12 cellular contexts compared by ENCODE assay signal in the genomic region with DNA sequence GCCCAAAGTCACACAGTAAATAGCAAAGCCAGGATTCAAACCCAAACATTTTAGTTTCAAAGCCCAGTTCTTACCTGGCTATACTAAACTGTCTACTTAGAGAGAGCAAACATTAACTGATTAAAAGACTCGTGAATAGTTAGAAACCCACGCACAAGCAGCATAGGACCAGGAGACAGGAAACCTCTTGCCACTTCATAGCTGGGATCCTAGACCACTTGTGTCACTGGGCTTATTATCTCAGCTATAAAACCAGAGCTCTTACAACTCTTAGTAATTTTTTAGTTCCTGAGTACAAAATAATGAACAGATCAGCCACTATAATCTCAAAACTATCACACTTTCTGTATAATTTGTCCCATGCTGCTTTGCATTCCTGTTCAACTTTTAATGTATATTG. TPM values are rescaled to one million over a fixed set of nuclear protein-coding genes. Genes with fewer than 3 reads are reported as not detected.
DNase-seq lines count a peak whose midpoint lies in the region; ATAC-seq and TF ChIP-seq lines count a peak whose summit lies in the region.
"Had no signal": no experiment of that assay in that cellular context is flagged by ENCODE, and none has a peak within 500 bp of the region (broad histone marks: within the 10 kb centered on the region; RNA-seq: fewer than 3 reads in every experiment).

No MANE protein-coding gene starts in this region.

- H3K27me3 ChIP-seq in Peyer's patch (no peaks in the 10 kb centered on the region), thymus (ENCODE audit: control insufficient read depth, insufficient read depth) (no peaks in the 10 kb centered on the region), left lung (no peaks in the 10 kb centered on the region)

- peaks cover 0 to 32% (median 7%) of the 10 kb centered on the region in 4 donors for H3K4me1 ChIP-seq in Peyer's patch
- H3K4me1 ChIP-seq in thymus (ENCODE audit: control insufficient read depth, insufficient read depth, low read length): peaks cover 31% of the 10 kb centered on the region
- peaks cover 15 to 45% of the 10 kb centered on the region in 2 donors for H3K4me1 ChIP-seq in left lung

- no peaks in the 10 kb centered on the region for H3K27me3 Mint-ChIP-seq in activated naive CD4-positive, alpha-beta T cell treated with anti-CD3 and anti-CD28 coated beads, Interleukin-2, amount 10 ng/mL, durations not matched to agents 7 days and 5 days
- no peaks in the 10 kb centered on the region for H3K27me3 Mint-ChIP-seq in central memory CD8-positive, alpha-beta T cell

- no peak for TF ChIP-seq POLR2A in Peyer's patch (IDR thresholded peaks at IDR 0.05)

- CTCF ChIA-PET in activated naive CD4-positive, alpha-beta T cell treated with anti-CD3 and anti-CD28 coated beads, Interleukin-2, amount 10 ng/mL, durations not matched to agents 7 days and 5 days (lab: Charles Lee): interaction anchor here (0.8 to 4.0 kb wide), 16 partner anchors 13 to 209 kb away, joined by 3 to 25 read pairs (median 4); a partner anchor contains a TSS

- H3K27ac Mint-ChIP-seq in activated naive CD4-positive, alpha-beta T cell treated with anti-CD3 and anti-CD28 coated beads, Interleukin-2, amount 10 ng/mL, durations not matched to agents 7 days and 5 days: peak overlapping the region; percentile 94
- H3K27ac Mint-ChIP-seq in central memory CD8-positive, alpha-beta T cell (ENCODE audit: low read depth): peak overlapping the region; percentile 94

- intact Hi-C loops in sciatic nerve (cut with DNase I): no loop called here
- intact Hi-C loops in left lung (cut with DNase I): no loop called here

- H3K27ac ChIP-seq in Peyer's patch: peak overlapping the region in 3 of 4 donors; percentile 93 to 96 (median 94)
- peak overlapping the region; percentile 32 for H3K27ac ChIP-seq in thymus (ENCODE audit: low read depth)
- H3K27ac ChIP-seq in left lung: no peak overlapping the region

- TF ChIP-seq CTCF in Peyer's patch (IDR thresholded peaks at IDR 0.05) (no peak), left lung (IDR thresholded peaks at IDR 0.05) (no peak)

- H3K4me3 Mint-ChIP-seq in activated naive CD4-positive, alpha-beta T cell treated with anti-CD3 and anti-CD28 coated beads, Interleukin-2, amount 10 ng/mL, durations not matched to agents 7 days and 5 days: peak overlapping the region; percentile 90
- peak overlapping the region; percentile 92 for H3K4me3 Mint-ChIP-seq in central memory CD8-positive, alpha-beta T cell

- H3K9me3 Mint-ChIP-seq in activated naive CD4-positive, alpha-beta T cell treated with anti-CD3 and anti-CD28 coated beads, Interleukin-2, amount 10 ng/mL, durations not matched to agents 7 days and 5 days: no peaks in the 10 kb centered on the region
- no peaks in the 10 kb centered on the region for H3K9me3 Mint-ChIP-seq in central memory CD8-positive, alpha-beta T cell

- H3K4me3 ChIP-seq in Peyer's patch (no peak overlapping the region), thymus (ENCODE audit: low read length) (no peak overlapping the region), left lung (no peak overlapping the region)
- H3K4me3 ChIP-seq: prostate gland had no signal

- H3K4me1 Mint-ChIP-seq in activated naive CD4-positive, alpha-beta T cell treated with anti-CD3 and anti-CD28 coated beads, Interleukin-2, amount 10 ng/mL, durations not matched to agents 7 days and 5 days: peaks cover 56% of the 10 kb centered on the region
- peaks cover 65% of the 10 kb centered on the region for H3K4me1 Mint-ChIP-seq in central memory CD8-positive, alpha-beta T cell

- peaks cover 14% of the 10 kb centered on the region for H3K36me3 Mint-ChIP-seq in activated naive CD4-positive, alpha-beta T cell treated with anti-CD3 and anti-CD28 coated beads, Interleukin-2, amount 10 ng/mL, durations not matched to agents 7 days and 5 days
- H3K36me3 Mint-ChIP-seq in central memory CD8-positive, alpha-beta T cell (ENCODE audit: insufficient read depth): peaks cover 27% of the 10 kb centered on the region

- no peaks in the 10 kb centered on the region for H3K36me3 ChIP-seq in Peyer's patch
- H3K36me3 ChIP-seq in thymus (ENCODE audit: control insufficient read depth, insufficient read depth): no peaks in the 10 kb centered on the region
- no peaks in the 10 kb centered on the region for H3K36me3 ChIP-seq in left lung
- H3K36me3 ChIP-seq: prostate gland had no signal

- H3K9me3 ChIP-seq in Peyer's patch (no peaks in the 10 kb centered on the region), thymus (ENCODE audit: control insufficient read depth) (no peaks in the 10 kb centered on the region), left lung (no peaks in the 10 kb centered on the region)
- H3K9me3 ChIP-seq: prostate gland had no signal

- DNase-seq in activated naive CD4-positive, alpha-beta T cell treated with anti-CD3 and anti-CD28 coated beads, Interleukin-2, amount 10 ng/mL, durations not matched to agents 7 days and 5 days: peak; percentile 41
- DNase-seq in activated naive CD4-positive, alpha-beta T cell treated with anti-CD3 and anti-CD28 coated beads, Interleukin-2, amount 50 U/mL, for 16 hours: no peak
- no peak for DNase-seq in Peyer's patch
- peak in 1 of 2 donors; percentile 18 for DNase-seq in central memory CD8-positive, alpha-beta T cell (ENCODE audit: low spot score in 2 of 2)
- DNase-seq in kidney tubule cell (ENCODE audit: low spot score): no peak
- DNase-seq in sciatic nerve (ENCODE audit: low spot score): no peak
- no peak for DNase-seq in left lung
- DNase-seq: activated CD4-positive, CD25-positive, alpha-beta regulatory T cell treated with anti-CD3 and anti-CD28 coated beads, Interleukin-2, amount 50 U/mL, for 72 hours; NCI-H510A treated with DMSO at 0.1 percent for 48 hours; SHP77 had no signal

- 5% methylated on average over 2 of the region's 2 CpGs for WGBS in thymus

- ATAC-seq in central memory CD8-positive, alpha-beta T cell (replicated peaks; ENCODE audit: extremely low read depth, poor library complexity, severe bottlenecking): no peak
- ATAC-seq in sciatic nerve (no peak), left lung (no peak)

RNA-seq across cellular contexts. Expression of a gene that starts 2.4 kb away (rescaled TPM):
- total RNA-seq in Peyer's patch (10 to 100 TPM; 44.3 to 85.0 (median 60.3) TPM), sciatic nerve (82.4 TPM), left lung (10 to 100 TPM; 56.5 to 70.7 TPM)
- 26.6 TPM for polyA plus RNA-seq in thymus

Comparison
In these comparisons a context has a peak if more than half of its experiments do, and no peak if none do; other contexts are left out.
1. H3K27ac ChIP-seq: peak in Peyer's patch (3 of 4) and thymus (single experiment); none in left lung (0 of 2).